Comparison of ENCODE assay signal across 7 cellular contexts in genomic region chr5:134561871-134562296, GRCh38. TPM values are rescaled to one million over a fixed set of nuclear protein-coding genes. Genes with fewer than 3 reads are reported as not detected.
A peak's percentile ranks its signal among the peaks of the same experiment; 100 is the strongest.
DNase-seq lines count a peak whose midpoint lies in the region; ATAC-seq and TF ChIP-seq lines count a peak whose summit lies in the region.

No MANE protein-coding gene starts in this region.

- H3K9me3 Mint-ChIP-seq in effector memory CD8-positive, alpha-beta T cell: no peaks in the 10 kb centered on the region

- H2AFZ ChIP-seq in osteoblast (ENCODE audit: low read length): no peak overlapping the region

- no peak overlapping the region for H3K4me3 Mint-ChIP-seq in effector memory CD8-positive, alpha-beta T cell

- in situ Hi-C loops in G401 (cut with HindIII; ENCODE audit: low sequenced_read_pairs) (no loop called here), transverse colon (cut with MboI; ENCODE audit: low pct_ligation_motif_present in 1 of 4, low pct_unique_long_range_greater_than_20kb in 1 of 4, low sequenced_read_pairs in 3 of 4) (loop anchor here in 1 of 4 donors (25.0 kb wide), 1 partner anchor 375 kb away; the partner anchor contains the start of gene SKP1)

- peaks cover 72% of the 10 kb centered on the region for H3K36me3 Mint-ChIP-seq in effector memory CD8-positive, alpha-beta T cell (ENCODE audit: insufficient read depth)

- H3K27me3 ChIP-seq in osteoblast (ENCODE audit: insufficient read depth, low read length) (no peaks in the 10 kb centered on the region), transverse colon (no peaks in the 10 kb centered on the region)

- H3K4me3 ChIP-seq in osteoblast (ENCODE audit: insufficient read depth, low read length) (no peak overlapping the region), transverse colon (no peak overlapping the region)

- peak overlapping the region; percentile 79 to 81 for H3K27ac Mint-ChIP-seq in effector memory CD8-positive, alpha-beta T cell

- no peaks in the 10 kb centered on the region for H4K20me1 ChIP-seq in osteoblast (ENCODE audit: insufficient read depth, low read length)

- H3K9me3 ChIP-seq in osteoblast (ENCODE audit: low read depth, low read length) (no peaks in the 10 kb centered on the region), transverse colon (no peaks in the 10 kb centered on the region)

- TF ChIP-seq CTCF in osteoblast (IDR thresholded peaks at IDR 0.05; ENCODE audit: extremely low read depth, low read depth, low read length): peak; percentile 57
- TF ChIP-seq CTCF in transverse colon (IDR thresholded peaks at IDR 0.05): no peak

- H3K27ac ChIP-seq in osteoblast (ENCODE audit: low read depth, low read length): peak overlapping the region; percentile 2
- H3K27ac ChIP-seq in transverse colon: no peak overlapping the region

- H3K27me3 Mint-ChIP-seq in effector memory CD8-positive, alpha-beta T cell: no peaks in the 10 kb centered on the region

- no peak for ATAC-seq in effector memory CD8-positive, alpha-beta T cell (replicated peaks)

- no peak for TF ChIP-seq EP300 in transverse colon (IDR thresholded peaks at IDR 0.05; ENCODE audit: low read depth)

- H3K4me1 ChIP-seq in osteoblast (ENCODE audit: insufficient read depth, low read length) (peaks cover 10% of the 10 kb centered on the region), transverse colon (no peaks in the 10 kb centered on the region)

- no peak overlapping the region for H3K4me2 ChIP-seq in osteoblast (ENCODE audit: insufficient read depth, low read length)

- intact Hi-C loops in transverse colon (cut with DNase I; ENCODE audit: low total_unique reads): no loop called here

- peak; percentile 25 for DNase-seq in G401 (ENCODE audit: low spot score)
- peak; percentile 86 for DNase-seq in LHCN-M2 (ENCODE audit: low read depth)
- DNase-seq in effector memory CD8-positive, alpha-beta T cell: no peak
- peak; percentile 97 for DNase-seq in osteoblast (ENCODE audit: insufficient read length, low spot score, missing footprints)
- no peak for DNase-seq in cerebellum (ENCODE audit: low spot score)
- no peak for DNase-seq in activated CD4-positive, alpha-beta T cell treated with anti-CD3 and anti-CD28 coated beads for 4 hours
- DNase-seq in transverse colon: no peak

- H3K79me2 ChIP-seq in osteoblast (ENCODE audit: insufficient read depth, low read length): peaks cover 17% of the 10 kb centered on the region

- no peak for TF ChIP-seq POLR2A in transverse colon (IDR thresholded peaks at IDR 0.05)

- peaks cover 10 to 12% of the 10 kb centered on the region in 2 donors for H3K4me1 Mint-ChIP-seq in effector memory CD8-positive, alpha-beta T cell (ENCODE audit: low read depth in 2 of 2)

- 78% methylated on average over 9 of the region's 9 CpGs; no CpG with 5 or more reads in 1 of the 2 donors for WGBS in transverse colon (ENCODE audit: low coverage in 1 of 2), 2 donors

- peaks cover 50% of the 10 kb centered on the region for H3K36me3 ChIP-seq in osteoblast (ENCODE audit: insufficient read depth, low read length)
- H3K36me3 ChIP-seq in transverse colon: peaks cover 0 to 61% (median 26%) of the 10 kb centered on the region in 4 donors

RNA-seq across cellular contexts. Expression of gene JADE2, which starts 36.4 kb away (rescaled TPM):
- total RNA-seq in G401 (2014; rRNA removed; shearing (Covaris generic)): 24.4 and 25.8 TPM in 2 replicates
- total RNA-seq in LHCN-M2 (2014; rRNA removed) (34.0 and 34.4 TPM in 2 replicates), osteoblast (22.7 and 26.8 TPM in 2 replicates), cerebellum (4.5 TPM), transverse colon (10 to 100 TPM; 36.6 to 50.1 (median 41.4) TPM)
- polyA plus RNA-seq in LHCN-M2 (2012): 12.3 TPM

Comparison
In these comparisons a context has a peak if more than half of its experiments do, and no peak if none do; other contexts are left out.
1. DNase-seq: peak in G401 (single experiment), LHCN-M2 (single experiment) and osteoblast (single experiment); none in effector memory CD8-positive, alpha-beta T cell (0 of 3), cerebellum (single experiment), activated CD4-positive, alpha-beta T cell treated with anti-CD3 and anti-CD28 coated beads for 4 hours (0 of 2) and transverse colon (single experiment).